Comparison of ENCODE assay signal across 23 cellular contexts in the genomic region with DNA sequence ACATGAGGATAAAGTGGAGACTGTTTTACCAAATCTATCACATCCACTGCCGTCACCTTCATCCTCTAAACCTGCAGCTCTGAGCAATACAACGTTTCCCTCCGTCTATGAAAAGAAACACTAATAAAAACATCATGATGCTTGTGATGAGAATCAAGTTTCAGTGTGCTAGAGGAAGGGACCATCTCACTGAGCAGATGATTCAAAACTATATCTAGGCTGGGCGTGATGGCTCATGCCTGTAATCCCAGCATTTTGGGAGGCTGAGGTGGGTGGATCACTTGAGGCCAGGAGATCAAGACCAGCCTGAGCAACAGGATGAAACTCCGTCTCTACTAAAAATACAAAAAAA. TPM values are rescaled to one million over a fixed set of nuclear protein-coding genes. Genes with fewer than 3 reads are reported as not detected.
"Had no signal": no experiment of that assay in that cellular context is flagged by ENCODE, and none has a peak within 500 bp of the region (broad histone marks: within the 10 kb centered on the region; RNA-seq: fewer than 3 reads in every experiment).

No MANE protein-coding gene starts in this region.

- H3K9me3 ChIP-seq: colonic mucosa, right lobe of liver had no signal

- H3K27ac ChIP-seq: colonic mucosa, neutrophil, skin epidermis had no signal

- ATAC-seq: naive thymus-derived CD4-positive, alpha-beta T cell had no signal

- H3K4me3 ChIP-seq: colonic mucosa, right lobe of liver, skin epidermis had no signal

- DNase-seq: colonic mucosa; effector CD4-positive, alpha-beta T cell; endodermal cell; erythroblast; immature natural killer cell; mesendoderm; naive thymus-derived CD4-positive, alpha-beta T cell; posterior cingulate gyrus; stimulated activated CD4-positive, alpha-beta T cell treated with anti-CD3 and anti-CD28 coated beads, Interleukin-2, amount 100 ng/mL, for 24 hours; stimulated activated CD4-positive, alpha-beta T cell treated with anti-CD3 and anti-CD28 coated beads, Interleukin-4, amount 100 ng/mL, for 4 hours; stimulated activated naive CD4-positive, alpha-beta T cell; trophoblast cell had no signal

- H3K4me1 ChIP-seq: colonic mucosa had no signal

- H3K27me3 ChIP-seq: colonic mucosa, neutrophil, right lobe of liver had no signal

- H3K36me3 ChIP-seq: colonic mucosa, neutrophil, right lobe of liver had no signal

RNA-seq across cellular contexts. Expression of gene MYOM3, which starts 14.7 kb away (rescaled TPM):
- total RNA-seq: frontal cortex; lung microvascular endothelial cell; mononuclear cell; naive thymus-derived CD4-positive, alpha-beta T cell; osteocyte had no signal

RNA-seq across cellular contexts. Expression of gene IL22RA1, which starts 16.3 kb away (rescaled TPM):
- total RNA-seq: cerebellum; dermis microvascular lymphatic vessel endothelial cell; endodermal cell; endothelial cell of umbilical vein; frontal cortex; lung microvascular endothelial cell; mononuclear cell; naive thymus-derived CD4-positive, alpha-beta T cell; osteocyte; urinary bladder had no signal
